ENCODE assay signal across 23 cellular contexts in genomic region chr1:145868232-145868631, GRCh38. TPM values are rescaled to one million over a fixed set of nuclear protein-coding genes. Genes with fewer than 3 reads are reported as not detected.
DNase-seq lines count a peak whose midpoint lies in the region; ATAC-seq, FAIRE-seq and TF ChIP-seq lines count a peak whose summit lies in the region.
"Had no signal": no experiment of that assay in that cellular context is flagged by ENCODE, and none has a peak within 500 bp of the region (broad histone marks: within the 10 kb centered on the region; RNA-seq: fewer than 3 reads in every experiment).

No MANE protein-coding gene starts in this region.

- H3K36me3 Mint-ChIP-seq in neural crest cell (ENCODE audit: low read depth) = no peaks in the 10 kb centered on the region
- no peaks in the 10 kb centered on the region for H3K36me3 Mint-ChIP-seq in activated T-helper 17 cell treated with anti-CD3 and anti-CD28 coated beads, Interleukin-2, amount 50 U/mL, for 72 hours (ENCODE audit: low read depth)
- H3K36me3 Mint-ChIP-seq: CD8-positive, alpha-beta T cell had no signal

- DNase-seq in choroid plexus epithelial cell (ENCODE audit: low read depth) (peak; percentile 52), neural crest cell (ENCODE audit: low read depth, low spot score) (no peak), ecto neural progenitor cell (ENCODE audit: low spot score) (no peak)
- no peak for DNase-seq in activated CD4-positive, alpha-beta T cell treated with anti-CD3 and anti-CD28 coated beads for 48 hours
- DNase-seq: AML-193; Caco-2; Calu3; CD4-positive, alpha-beta T cell; CD8-positive, alpha-beta T cell; DMS79 treated with DMSO at 0.1 percent for 48 hours; GF-D8 had no signal

- H3K4me3 ChIP-seq in HEK293 (ENCODE audit: low read depth, low read length) (no peak overlapping the region), choroid plexus epithelial cell (ENCODE audit: low read depth, low read length) (no peak overlapping the region)
- H3K4me3 ChIP-seq: A549; BLaER1 treated with 17β-estradiol and CSF1 and Interleukin-3, amounts not matched to agents 10 nM and 100 nM had no signal

- peak overlapping the region; percentile 5 for H3K4me3 Mint-ChIP-seq in neural crest cell
- no peak overlapping the region for H3K4me3 Mint-ChIP-seq in activated T-helper 17 cell treated with anti-CD3 and anti-CD28 coated beads, Interleukin-2, amount 50 U/mL, for 72 hours
- H3K4me3 Mint-ChIP-seq: B cell; CD4-positive, alpha-beta T cell; CD8-positive, alpha-beta T cell had no signal

- POLR2A ChIA-PET in HEK293 (lab: Yijun Ruan, JAX) = interaction anchor here (2.5 kb wide), 1 partner anchor 9 kb away, joined by 9 read pairs; the partner anchor contains the start of gene PIAS3

- TF ChIP-seq CTCF in HEK293 (tag by site-specific recombination; IDR thresholded peaks at IDR 0.05) = no peak
- TF ChIP-seq CTCF in choroid plexus epithelial cell (conservative IDR thresholded peaks at IDR 0.05; ENCODE audit: low read depth, low read length) = no peak
- no peak for TF ChIP-seq CTCF in neural crest cell (conservative IDR thresholded peaks at IDR 0.05)

- no peaks in the 10 kb centered on the region for H3K4me1 Mint-ChIP-seq in neural crest cell
- H3K4me1 Mint-ChIP-seq in activated T-helper 17 cell treated with anti-CD3 and anti-CD28 coated beads, Interleukin-2, amount 50 U/mL, for 72 hours = peaks cover 5% of the 10 kb centered on the region

- no peaks in the 10 kb centered on the region for H3K9me3 Mint-ChIP-seq in neural crest cell
- no peaks in the 10 kb centered on the region for H3K9me3 Mint-ChIP-seq in activated T-helper 17 cell treated with anti-CD3 and anti-CD28 coated beads, Interleukin-2, amount 50 U/mL, for 72 hours
- H3K9me3 Mint-ChIP-seq: CD4-positive, alpha-beta T cell; CD8-positive, alpha-beta T cell had no signal

- ATAC-seq in activated T-helper 17 cell treated with anti-CD3 and anti-CD28 coated beads, Interleukin-2, amount 50 U/mL, for 72 hours (replicated peaks) = no peak
- ATAC-seq: A549; CD8-positive, alpha-beta T cell had no signal

- peak overlapping the region; percentile 5 for H3K27ac Mint-ChIP-seq in neural crest cell (ENCODE audit: unreplicated experiment)
- H3K27ac Mint-ChIP-seq in activated T-helper 17 cell treated with anti-CD3 and anti-CD28 coated beads, Interleukin-2, amount 50 U/mL, for 72 hours = no peak overlapping the region
- H3K27ac Mint-ChIP-seq: B cell; CD4-positive, alpha-beta T cell; CD8-positive, alpha-beta T cell had no signal

- peaks cover 50% of the 10 kb centered on the region for H3K27me3 Mint-ChIP-seq in neural crest cell (ENCODE audit: low read depth)
- H3K27me3 Mint-ChIP-seq in activated T-helper 17 cell treated with anti-CD3 and anti-CD28 coated beads, Interleukin-2, amount 50 U/mL, for 72 hours = peaks cover 4% of the 10 kb centered on the region
- H3K27me3 Mint-ChIP-seq: CD4-positive, alpha-beta T cell had no signal

- FAIRE-seq in islet of Langerhans (lab: Jason Lieb, UNC) = peak; percentile 64
- FAIRE-seq: A549, D721Med, GM12892, GM18507 had no signal

- CTCF ChIA-PET in HEK293 (lab: Yijun Ruan, JAX) = interaction anchor here (0.6 kb wide), 2 partner anchors 15 to 142 kb away, joined by 3 read pairs; no protein-coding TSS in a partner anchor

- H3K27ac ChIP-seq in HEK293 (ENCODE audit: extremely low read depth, low read depth, low read length) = no peak overlapping the region
- H3K27ac ChIP-seq: 22Rv1; A549; BLaER1 treated with 17β-estradiol and CSF1 and Interleukin-3, amounts not matched to agents 10 nM and 100 nM; C4-2B had no signal

- H3K9me3 ChIP-seq in HEK293 (ENCODE audit: control insufficient read depth, insufficient read depth, low read depth, low read length) = no peaks in the 10 kb centered on the region
- H3K9me3 ChIP-seq: A549; BLaER1 treated with 17β-estradiol and CSF1 and Interleukin-3, amounts not matched to agents 10 nM and 100 nM; Caco-2 had no signal

- H3K36me3 ChIP-seq in HEK293 (ENCODE audit: control insufficient read depth in 2 of 2, insufficient read depth in 1 of 2, low read length in 2 of 2) = no peaks in the 10 kb centered on the region
- H3K36me3 ChIP-seq: BLaER1 treated with 17β-estradiol and CSF1 and Interleukin-3, amounts not matched to agents 10 nM and 100 nM had no signal

- H3K4me1 ChIP-seq in HEK293 (ENCODE audit: control insufficient read depth, insufficient read depth, low read length) = no peaks in the 10 kb centered on the region
- H3K4me1 ChIP-seq: A549 had no signal

TF ChIP-seq in HEK293, 187 proteins besides CTCF, POLR2A, EP300 and RAD21 (continues in another document):
- TF ChIP-seq ZNF837 (tag by site-specific recombination; IDR thresholded peaks at IDR 0.05) = no peak
- no peak for TF ChIP-seq ZBTB48 (tag by site-specific recombination; IDR thresholded peaks at IDR 0.05)
- no peak for TF ChIP-seq KLF7 (tag by site-specific recombination; IDR thresholded peaks at IDR 0.05; ENCODE audit: borderline replicate concordance)
- TF ChIP-seq ZNF169 (tag by site-specific recombination; IDR thresholded peaks at IDR 0.05) = no peak
- TF ChIP-seq, protein P1, sequence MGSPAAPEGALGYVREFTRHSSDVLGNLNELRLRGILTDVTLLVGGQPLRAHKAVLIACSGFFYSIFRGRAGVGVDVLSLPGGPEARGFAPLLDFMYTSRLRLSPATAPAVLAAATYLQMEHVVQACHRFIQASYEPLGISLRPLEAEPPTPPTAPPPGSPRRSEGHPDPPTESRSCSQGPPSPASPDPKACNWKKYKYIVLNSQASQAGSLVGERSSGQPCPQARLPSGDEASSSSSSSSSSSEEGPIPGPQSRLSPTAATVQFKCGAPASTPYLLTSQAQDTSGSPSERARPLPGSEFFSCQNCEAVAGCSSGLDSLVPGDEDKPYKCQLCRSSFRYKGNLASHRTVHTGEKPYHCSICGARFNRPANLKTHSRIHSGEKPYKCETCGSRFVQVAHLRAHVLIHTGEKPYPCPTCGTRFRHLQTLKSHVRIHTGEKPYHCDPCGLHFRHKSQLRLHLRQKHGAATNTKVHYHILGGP (tag by site-specific recombination; IDR thresholded peaks at IDR 0.05) = peak; percentile 72
- no peak for TF ChIP-seq YY2 (tag by site-specific recombination; IDR thresholded peaks at IDR 0.05)
- no peak for TF ChIP-seq ZNF324 (tag by site-specific recombination; IDR thresholded peaks at IDR 0.05)
- TF ChIP-seq, protein P2, sequence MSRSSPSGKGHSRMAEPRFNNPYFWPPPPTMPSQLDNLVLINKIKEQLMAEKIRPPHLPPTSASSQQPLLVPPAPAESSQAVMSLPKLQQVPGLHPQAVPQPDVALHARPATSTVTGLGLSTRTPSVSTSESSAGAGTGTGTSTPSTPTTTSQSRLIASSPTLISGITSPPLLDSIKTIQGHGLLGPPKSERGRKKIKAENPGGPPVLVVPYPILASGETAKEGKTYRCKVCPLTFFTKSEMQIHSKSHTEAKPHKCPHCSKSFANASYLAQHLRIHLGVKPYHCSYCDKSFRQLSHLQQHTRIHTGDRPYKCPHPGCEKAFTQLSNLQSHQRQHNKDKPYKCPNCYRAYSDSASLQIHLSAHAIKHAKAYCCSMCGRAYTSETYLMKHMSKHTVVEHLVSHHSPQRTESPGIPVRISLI (tag by site-specific recombination; IDR thresholded peaks at IDR 0.05) = no peak
- TF ChIP-seq IKZF3 (tag by site-specific recombination; IDR thresholded peaks at IDR 0.05) = no peak
- TF ChIP-seq ZNF184 (tag by site-specific recombination; IDR thresholded peaks at IDR 0.05) = no peak
- TF ChIP-seq ZNF23 (tag by site-specific recombination; IDR thresholded peaks at IDR 0.05; ENCODE audit: borderline replicate concordance) = no peak
- 0 out of 2 replicates have a peak, but pooled peaks have one; percentile 26 for TF ChIP-seq ZNF664 (tag by site-specific recombination; IDR thresholded peaks at IDR 0.05)
- no peak for TF ChIP-seq ZNF239 (tag by site-specific recombination; IDR thresholded peaks at IDR 0.05)
- TF ChIP-seq GLIS1 (tag by site-specific recombination; IDR thresholded peaks at IDR 0.05) = no peak
- no peak for TF ChIP-seq EGR2 (tag by site-specific recombination; IDR thresholded peaks at IDR 0.05; ENCODE audit: low read depth)
- no peak for TF ChIP-seq ZNF626 (tag by site-specific recombination; IDR thresholded peaks at IDR 0.05)
- TF ChIP-seq ZNF670 (tag by site-specific recombination; IDR thresholded peaks at IDR 0.05; ENCODE audit: low read depth) = no peak

RNA-seq across cellular contexts. Expression of gene PIAS3, which starts 9.4 kb away (rescaled TPM):
- 35.1 and 38.7 TPM in 2 replicates for total RNA-seq in neural crest cell
- 10 to 100 TPM; 16.3 to 24.6 TPM for total RNA-seq in activated T-helper 17 cell treated with anti-CD3 and anti-CD28 coated beads, Interleukin-2, amount 50 U/mL, for 72 hours

RNA-seq across cellular contexts. Expression of gene ANKRD35, which starts 17.4 kb away (rescaled TPM):
- 0.07 and 0.11 TPM in 2 replicates for total RNA-seq in neural crest cell
- under 1 TPM; 0.29 to 0.56 TPM for total RNA-seq in activated T-helper 17 cell treated with anti-CD3 and anti-CD28 coated beads, Interleukin-2, amount 50 U/mL, for 72 hours
- total RNA-seq: A172; B cell; Calu3; CD8-positive, alpha-beta T cell had no signal

RNA-seq across cellular contexts. Expression of gene NUDT17, which starts 22.8 kb away (rescaled TPM):
- total RNA-seq in neural crest cell = 4.5 TPM in 2 replicates
- 1 to 10 TPM; 2.3 to 2.7 TPM for total RNA-seq in activated T-helper 17 cell treated with anti-CD3 and anti-CD28 coated beads, Interleukin-2, amount 50 U/mL, for 72 hours

RNA-seq across cellular contexts. Expression of gene ITGA10, which starts 41.6 kb away (rescaled TPM):
- total RNA-seq in neural crest cell = 0.55 and 1.0 TPM in 2 replicates
- 1 to 10 TPM; 1.6 to 2.9 TPM for total RNA-seq in activated T-helper 17 cell treated with anti-CD3 and anti-CD28 coated beads, Interleukin-2, amount 50 U/mL, for 72 hours

RNA-seq across cellular contexts. Expression of gene POLR3C, which starts 44.2 kb away (rescaled TPM):
- total RNA-seq in neural crest cell = 38.4 and 38.5 TPM in 2 replicates
- total RNA-seq in activated T-helper 17 cell treated with anti-CD3 and anti-CD28 coated beads, Interleukin-2, amount 50 U/mL, for 72 hours = 10 to 100 TPM; 20.4 to 22.2 TPM
